25 cellular contexts compared by ENCODE assay signal in the genomic region with DNA sequence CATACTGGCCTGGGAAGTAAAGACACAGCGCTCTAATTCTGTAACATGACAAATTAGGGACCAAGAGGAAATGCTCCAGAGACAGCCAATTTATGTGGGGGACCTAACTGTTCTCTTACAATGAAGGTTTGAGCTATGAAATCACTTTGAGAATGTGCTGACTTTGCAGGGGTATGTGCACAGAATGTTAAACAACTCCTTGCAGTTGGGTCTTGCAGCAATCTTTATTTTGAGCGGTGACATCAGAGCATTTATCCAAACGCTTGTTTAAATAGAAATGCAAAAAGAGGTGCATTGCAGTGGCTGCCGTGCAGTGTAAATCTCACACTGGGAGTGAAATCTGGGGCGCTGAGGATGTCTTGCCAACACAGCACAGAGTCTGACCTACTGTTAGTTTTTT.
"Had no signal": no experiment of that assay in that cellular context is flagged by ENCODE, and none has a peak within 500 bp of the region (broad histone marks: within the 10 kb centered on the region; RNA-seq: fewer than 3 reads in every experiment).

No MANE protein-coding gene starts in this region.

- H3K4me3 ChIP-seq: coronary artery, dorsolateral prefrontal cortex, heart left ventricle, left lung, lung, transverse colon had no signal

- DNase-seq: activated CD4-positive, alpha-beta memory T cell treated with anti-CD3 and anti-CD28 coated beads for 36 hours; activated CD4-positive, alpha-beta T cell treated with anti-CD3 and anti-CD28 coated beads for 48 hours; activated CD8-positive, alpha-beta memory T cell treated with anti-CD3 and anti-CD28 coated beads, Interleukin-2, amount 50 U/mL, for 4 hours; activated effector memory CD4-positive, alpha-beta T cell treated with anti-CD3 and anti-CD28 coated beads, Interleukin-2, amount 50 U/mL, for 16 hours; activated naive CD4-positive, alpha-beta T cell treated with anti-CD3 and anti-CD28 coated beads for 36 hours; activated naive CD8-positive, alpha-beta T cell treated with anti-CD3 and anti-CD28 coated beads for 36 hours; activated T-cell treated with anti-CD3 and anti-CD28 coated beads, Interleukin-2, amount 50 U/mL, for 1 hour; amniotic stem cell; cerebellar nuclear complex; effector memory CD4-positive, alpha-beta T cell; heart left ventricle; kidney glomerular epithelial cell; left lung; mesendoderm; natural killer cell; right cardiac atrium; stimulated activated CD4-positive, alpha-beta T cell treated with anti-CD3 and anti-CD28 coated beads, Interleukin-15, amount 100 ng/mL, for 24 hours; stimulated activated CD4-positive, alpha-beta T cell treated with anti-CD3 and anti-CD28 coated beads, Interleukin-2, amount 100 ng/mL, for 24 hours; stimulated activated naive CD4-positive, alpha-beta T cell; transverse colon had no signal

- H3K4me1 ChIP-seq: heart left ventricle, left lung, transverse colon had no signal

- H3K4me3 Mint-ChIP-seq: activated CD4-positive, alpha-beta memory T cell treated with anti-CD3 and anti-CD28 coated beads for 36 hours; activated naive CD4-positive, alpha-beta T cell treated with anti-CD3 and anti-CD28 coated beads for 36 hours; activated naive CD8-positive, alpha-beta T cell treated with anti-CD3 and anti-CD28 coated beads for 36 hours; activated T-helper 1 cell treated with anti-CD3 and anti-CD28 coated beads, Interleukin-12 subunit alpha, Interleukin-12 subunit beta, Interleukin-2, Interleukin-4 antibody, amounts not matched to agents 30 ng/mL and 10 ng/mL and 1 ng/mL, durations not matched to agents 14 hours and 24 hours and 36 hours; natural killer cell had no signal

- H3K36me3 Mint-ChIP-seq: activated CD4-positive, alpha-beta memory T cell treated with anti-CD3 and anti-CD28 coated beads for 36 hours; activated naive CD8-positive, alpha-beta T cell treated with anti-CD3 and anti-CD28 coated beads for 36 hours; natural killer cell had no signal

- H3K4me1 Mint-ChIP-seq: activated naive CD8-positive, alpha-beta T cell treated with anti-CD3 and anti-CD28 coated beads for 36 hours; natural killer cell had no signal

- H3K27ac ChIP-seq: coronary artery, dorsolateral prefrontal cortex, heart left ventricle, left lung, transverse colon, VCaP had no signal

- H3K36me3 ChIP-seq: heart left ventricle, left lung, transverse colon had no signal

- H3K27me3 ChIP-seq: heart left ventricle, left lung, transverse colon had no signal

- H3K27ac Mint-ChIP-seq: activated CD4-positive, alpha-beta memory T cell treated with anti-CD3 and anti-CD28 coated beads for 36 hours; activated naive CD4-positive, alpha-beta T cell treated with anti-CD3 and anti-CD28 coated beads for 36 hours; activated naive CD8-positive, alpha-beta T cell treated with anti-CD3 and anti-CD28 coated beads for 36 hours; activated T-helper 1 cell treated with anti-CD3 and anti-CD28 coated beads, Interleukin-12 subunit alpha, Interleukin-12 subunit beta, Interleukin-2, Interleukin-4 antibody, amounts not matched to agents 30 ng/mL and 10 ng/mL and 1 ng/mL, durations not matched to agents 14 hours and 24 hours and 36 hours; natural killer cell had no signal

- H3K9me3 ChIP-seq: heart left ventricle, left lung, transverse colon had no signal

- H3K9me3 Mint-ChIP-seq: activated CD4-positive, alpha-beta memory T cell treated with anti-CD3 and anti-CD28 coated beads for 36 hours had no signal

- H3K27me3 Mint-ChIP-seq: activated CD4-positive, alpha-beta memory T cell treated with anti-CD3 and anti-CD28 coated beads for 36 hours; activated naive CD8-positive, alpha-beta T cell treated with anti-CD3 and anti-CD28 coated beads for 36 hours had no signal
